9 cellular contexts compared by ENCODE assay signal in the genomic region with DNA sequence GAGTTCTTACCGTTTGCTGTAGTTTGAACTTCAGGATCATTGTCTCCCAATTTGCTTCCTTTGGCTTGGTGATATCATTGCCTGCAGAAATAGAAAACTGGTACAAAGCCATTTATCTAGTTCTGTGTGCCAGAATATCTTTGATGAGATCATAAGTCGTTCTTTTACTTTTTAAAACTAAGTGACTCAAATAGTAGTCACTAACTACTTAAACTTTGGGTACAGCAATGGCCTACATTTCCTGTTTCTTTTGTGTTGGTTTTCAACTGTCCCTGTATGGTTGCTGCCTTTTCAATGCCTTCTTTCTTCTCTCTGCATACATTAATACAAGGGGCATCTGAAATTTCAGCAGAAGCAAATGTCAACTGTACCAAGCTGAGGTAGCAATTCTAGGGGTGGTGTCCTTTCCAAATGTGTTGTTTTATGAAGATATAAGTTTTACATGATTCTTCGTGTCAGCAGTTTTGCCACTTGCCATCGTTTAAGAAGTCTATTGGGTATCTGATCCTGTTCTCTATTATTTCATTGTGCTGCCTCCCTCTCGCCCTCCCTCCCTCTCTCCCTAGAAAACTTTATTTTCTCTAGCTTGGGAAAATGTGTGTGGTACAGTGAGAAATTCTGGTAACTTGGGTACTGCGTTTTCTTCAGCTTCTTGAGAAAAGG.
DNase-seq lines count a peak whose midpoint lies in the region; ATAC-seq lines count a peak whose summit lies in the region.
"Had no signal": no experiment of that assay in that cellular context is flagged by ENCODE, and none has a peak within 500 bp of the region (broad histone marks: within the 10 kb centered on the region; RNA-seq: fewer than 3 reads in every experiment).

No MANE protein-coding gene starts in this region.

- H3K36me3 Mint-ChIP-seq in activated CD4-positive, alpha-beta memory T cell treated with anti-CD3 and anti-CD28 coated beads, Interleukin-2, amount 10 ng/mL, durations not matched to agents 7 days and 5 days (ENCODE audit: low read depth): peaks cover 18% of the 10 kb centered on the region

- DNase-seq in A172 (ENCODE audit: low spot score) (peak; percentile 65), ELR (ENCODE audit: low read depth) (peak; percentile 84), hepatic stellate cell (ENCODE audit: low spot score) (peak; percentile 9), NCI-H748 (lab: John Stamatoyannopoulos, UW; ENCODE audit: unreplicated experiment) (no peak), sciatic nerve (ENCODE audit: low spot score) (no peak), DMS 273 treated with DMSO at 0.1 percent for 48 hours (lab: John Stamatoyannopoulos, UW) (no peak)
- no peak for DNase-seq in activated CD4-positive, alpha-beta memory T cell treated with anti-CD3 and anti-CD28 coated beads, Interleukin-2, amount 10 ng/mL, durations not matched to agents 7 days and 5 days
- no peak for DNase-seq in stimulated activated CD4-positive, alpha-beta T cell treated with anti-CD3 and anti-CD28 coated beads, Interleukin-2, amount 100 ng/mL, for 48 hours

- no peaks in the 10 kb centered on the region for H3K27me3 Mint-ChIP-seq in activated CD4-positive, alpha-beta memory T cell treated with anti-CD3 and anti-CD28 coated beads, Interleukin-2, amount 10 ng/mL, durations not matched to agents 7 days and 5 days
- H3K27me3 Mint-ChIP-seq: activated naive CD4-positive, alpha-beta T cell treated with anti-CD3 and anti-CD28 coated beads, Interleukin-2, amount 50 U/mL, for 24 hours had no signal

- POLR2A ChIA-PET in activated CD4-positive, alpha-beta memory T cell treated with anti-CD3 and anti-CD28 coated beads, Interleukin-2, amount 10 ng/mL, durations not matched to agents 7 days and 5 days (lab: Charles Lee): no interaction called here

- H3K4me3 Mint-ChIP-seq in activated CD4-positive, alpha-beta memory T cell treated with anti-CD3 and anti-CD28 coated beads, Interleukin-2, amount 10 ng/mL, durations not matched to agents 7 days and 5 days: peak overlapping the region; percentile 13
- H3K4me3 Mint-ChIP-seq: activated naive CD4-positive, alpha-beta T cell treated with anti-CD3 and anti-CD28 coated beads, Interleukin-2, amount 50 U/mL, for 24 hours had no signal

- no peaks in the 10 kb centered on the region for H3K9me3 Mint-ChIP-seq in activated CD4-positive, alpha-beta memory T cell treated with anti-CD3 and anti-CD28 coated beads, Interleukin-2, amount 10 ng/mL, durations not matched to agents 7 days and 5 days
- H3K9me3 Mint-ChIP-seq: activated naive CD4-positive, alpha-beta T cell treated with anti-CD3 and anti-CD28 coated beads, Interleukin-2, amount 50 U/mL, for 24 hours had no signal

- peaks cover 34% of the 10 kb centered on the region for H3K4me1 Mint-ChIP-seq in activated CD4-positive, alpha-beta memory T cell treated with anti-CD3 and anti-CD28 coated beads, Interleukin-2, amount 10 ng/mL, durations not matched to agents 7 days and 5 days

- CTCF ChIA-PET in activated CD4-positive, alpha-beta memory T cell treated with anti-CD3 and anti-CD28 coated beads, Interleukin-2, amount 10 ng/mL, durations not matched to agents 7 days and 5 days (lab: Charles Lee): interaction anchor here (1.2 kb wide), 1 partner anchor 16 kb away, joined by 3 read pairs; no protein-coding TSS in a partner anchor

- no peak for ATAC-seq in sciatic nerve

- intact Hi-C loops in sciatic nerve (cut with DNase I): no loop called here

- peak overlapping the region; percentile 82 for H3K27ac Mint-ChIP-seq in activated CD4-positive, alpha-beta memory T cell treated with anti-CD3 and anti-CD28 coated beads, Interleukin-2, amount 10 ng/mL, durations not matched to agents 7 days and 5 days
- H3K27ac Mint-ChIP-seq: activated naive CD4-positive, alpha-beta T cell treated with anti-CD3 and anti-CD28 coated beads, Interleukin-2, amount 50 U/mL, for 24 hours had no signal

Comparison
In these comparisons a context has a peak if more than half of its experiments do, and no peak if none do; other contexts are left out.
1. DNase-seq: peak in A172 (single experiment), ELR (single experiment) and hepatic stellate cell (single experiment); none in activated CD4-positive, alpha-beta memory T cell treated with anti-CD3 and anti-CD28 coated beads, Interleukin-2, amount 10 ng/mL, durations not matched to agents 7 days and 5 days (single experiment), NCI-H748 (single experiment), sciatic nerve (single experiment), DMS 273 treated with DMSO at 0.1 percent for 48 hours (single experiment) and stimulated activated CD4-positive, alpha-beta T cell treated with anti-CD3 and anti-CD28 coated beads, Interleukin-2, amount 100 ng/mL, for 48 hours (0 of 2).